9 cellular contexts compared by ENCODE assay signal in genomic region chr11:14300661-14301304, GRCh38. TPM values are rescaled to one million over a fixed set of nuclear protein-coding genes. Genes with fewer than 3 reads are reported as not detected.
DNase-seq lines count a peak whose midpoint lies in the region; ATAC-seq and TF ChIP-seq lines count a peak whose summit lies in the region.
"Had no signal": no experiment of that assay in that cellular context is flagged by ENCODE, and none has a peak within 500 bp of the region (broad histone marks: within the 10 kb centered on the region; RNA-seq: fewer than 3 reads in every experiment).

No MANE protein-coding gene starts in this region.

- no peak overlapping the region for H3K27ac ChIP-seq in OCI-LY3 (ENCODE audit: low read length)

- no peaks in the 10 kb centered on the region for H3K27me3 ChIP-seq in OCI-LY3 (ENCODE audit: low read depth, low read length)

- H3K9me3 ChIP-seq in OCI-LY3 (ENCODE audit: insufficient read depth, low read length): no peaks in the 10 kb centered on the region

- H3K36me3 Mint-ChIP-seq in activated T-cell treated with anti-CD3 and anti-CD28 coated beads, Interleukin-2, amount 50 U/mL, for 72 hours (ENCODE audit: insufficient read depth in 2 of 2): no peaks in the 10 kb centered on the region

- no peaks in the 10 kb centered on the region for H3K27me3 Mint-ChIP-seq in activated T-cell treated with anti-CD3 and anti-CD28 coated beads, Interleukin-2, amount 50 U/mL, for 72 hours (ENCODE audit: low read depth)

- H4K20me1 ChIP-seq in OCI-LY3 (ENCODE audit: insufficient read depth, low read length): peaks cover 24% of the 10 kb centered on the region

- ATAC-seq in GM19467 (IDR thresholded peaks at IDR 0.05; ENCODE audit: unreplicated experiment): peak; percentile 90
- ATAC-seq in HG03521 (IDR thresholded peaks at IDR 0.05; ENCODE audit: unreplicated experiment): peak; percentile 87
- ATAC-seq in activated T-cell treated with anti-CD3 and anti-CD28 coated beads, Interleukin-2, amount 50 U/mL, for 72 hours (replicated peaks in 1 of 2): peak; percentile 85 to 88
- peak; percentile 91 for ATAC-seq in omental fat pad (ENCODE audit: low FRiP score)

- no peak overlapping the region for H3K9ac ChIP-seq in OCI-LY3 (ENCODE audit: low read length)

- H3K79me2 ChIP-seq in OCI-LY3 (ENCODE audit: low read length): peaks cover 67% of the 10 kb centered on the region

- peak; percentile 85 for TF ChIP-seq CTCF in OCI-LY3 (IDR thresholded peaks at IDR 0.05; ENCODE audit: low read depth, low read length)
- peak in 1 of 3 donors; percentile 56 for TF ChIP-seq CTCF in omental fat pad (IDR thresholded peaks at IDR 0.05)

- no peak overlapping the region for H3K4me3 Mint-ChIP-seq in activated T-cell treated with anti-CD3 and anti-CD28 coated beads, Interleukin-2, amount 50 U/mL, for 72 hours
- H3K4me3 Mint-ChIP-seq: dendritic cell treated with granulocyte-macrophage colony-stimulating factor and Interleukin-4, amounts not matched to agents 40 ng/mL and 50 ng/mL, for 4 days had no signal

- H3K4me3 ChIP-seq in OCI-LY3 (ENCODE audit: low read length): no peak overlapping the region

- DNase-seq in D341Med (ENCODE audit: low spot score): peak; percentile 63
- DNase-seq in activated T-cell treated with anti-CD3 and anti-CD28 coated beads, Interleukin-2, amount 50 U/mL, for 72 hours: peak; percentile 32 to 36
- DNase-seq in fibroblast of the conjunctiva (ENCODE audit: low read depth): peak; percentile 69
- DNase-seq in omental fat pad (ENCODE audit: low spot score): no peak
- DNase-seq in NCI-H187 treated with DMSO at 0.1 percent for 48 hours (lab: John Stamatoyannopoulos, UW): no peak

- no peaks in the 10 kb centered on the region for H3K36me3 ChIP-seq in OCI-LY3 (replicated peaks; ENCODE audit: low read depth, low read length)

- peaks cover 10% of the 10 kb centered on the region for H3K4me1 ChIP-seq in OCI-LY3 (ENCODE audit: low read length)

- peaks cover 5% of the 10 kb centered on the region for H3K4me1 Mint-ChIP-seq in activated T-cell treated with anti-CD3 and anti-CD28 coated beads, Interleukin-2, amount 50 U/mL, for 72 hours (ENCODE audit: low read depth)

- peak overlapping the region; percentile 32 for H3K4me2 ChIP-seq in OCI-LY3 (ENCODE audit: low read length)

- no peak overlapping the region for H2AFZ ChIP-seq in OCI-LY3 (ENCODE audit: low read depth, low read length)

- no peak overlapping the region for H3K27ac Mint-ChIP-seq in activated T-cell treated with anti-CD3 and anti-CD28 coated beads, Interleukin-2, amount 50 U/mL, for 72 hours
- H3K27ac Mint-ChIP-seq: dendritic cell treated with granulocyte-macrophage colony-stimulating factor and Interleukin-4, amounts not matched to agents 40 ng/mL and 50 ng/mL, for 4 days had no signal

- H3K9me3 Mint-ChIP-seq in activated T-cell treated with anti-CD3 and anti-CD28 coated beads, Interleukin-2, amount 50 U/mL, for 72 hours: no peaks in the 10 kb centered on the region
- H3K9me3 Mint-ChIP-seq: dendritic cell treated with granulocyte-macrophage colony-stimulating factor and Interleukin-4, amounts not matched to agents 40 ng/mL and 50 ng/mL, for 4 days had no signal

RNA-seq across cellular contexts. Expression of gene RRAS2, which starts 58.2 kb away (rescaled TPM):
- 10 to 100 TPM; 59.2 to 64.2 TPM for total RNA-seq in activated T-cell treated with anti-CD3 and anti-CD28 coated beads, Interleukin-2, amount 50 U/mL, for 72 hours
- total RNA-seq in omental fat pad: 10 to 100 TPM; 33.9 to 80.3 (median 70.7) TPM

Comparison
In these comparisons a context has a peak if more than half of its experiments do, and no peak if none do; other contexts are left out.
1. DNase-seq: peak in D341Med (single experiment), activated T-cell treated with anti-CD3 and anti-CD28 coated beads, Interleukin-2, amount 50 U/mL, for 72 hours (2 of 2) and fibroblast of the conjunctiva (single experiment); none in omental fat pad (single experiment) and NCI-H187 treated with DMSO at 0.1 percent for 48 hours (single experiment).
2. Peak in every context shown above with its lines, with median percentiles within 50 percentile points of each other: ATAC-seq.